8 cellular contexts compared by ENCODE assay signal in genomic region chr20:60055740-60056139, GRCh38.
A peak's percentile ranks its signal among the peaks of the same experiment; 100 is the strongest.
DNase-seq lines count a peak whose midpoint lies in the region; ATAC-seq and TF ChIP-seq lines count a peak whose summit lies in the region.

No MANE protein-coding gene starts in this region.

- H3K36me3 ChIP-seq in CD8-positive, alpha-beta memory T cell (ENCODE audit: insufficient read depth, low read length): no peaks in the 10 kb centered on the region
- H3K36me3 ChIP-seq in mesendoderm (ENCODE audit: control insufficient read depth, insufficient read depth, low read length): no peaks in the 10 kb centered on the region

- H3K79me2 ChIP-seq in mesendoderm (ENCODE audit: control insufficient read depth, insufficient read depth, low read length): no peaks in the 10 kb centered on the region

- no peaks in the 10 kb centered on the region for H3K9me3 ChIP-seq in CD8-positive, alpha-beta memory T cell (ENCODE audit: low read length)

- peaks cover 47 to 48% (median 48%) of the 10 kb centered on the region in 3 donors for H3K4me1 Mint-ChIP-seq in CD8-positive, alpha-beta memory T cell

- TF ChIP-seq POLR2A in NB4 (IDR thresholded peaks at IDR 0.05; ENCODE audit: extremely low read depth, insufficient read length): peak; percentile 85

- no peak overlapping the region for H3K23ac ChIP-seq in mesendoderm (ENCODE audit: low read length)

- H2BK5ac ChIP-seq in mesendoderm (ENCODE audit: low read length): no peak overlapping the region

- H3K36me3 Mint-ChIP-seq in CD8-positive, alpha-beta memory T cell: no peaks in the 10 kb centered on the region

- TF ChIP-seq CTCF in NB4 (IDR thresholded peaks at IDR 0.05; ENCODE audit: low read depth, low read length): no peak

- H2BK120ac ChIP-seq in mesendoderm (ENCODE audit: low read depth, low read length): no peak overlapping the region

- no peak overlapping the region for H4K5ac ChIP-seq in mesendoderm (ENCODE audit: low read length)

- H3K4ac ChIP-seq in mesendoderm (ENCODE audit: low read depth, low read length): no peak overlapping the region

- no peak overlapping the region for H3K4me2 ChIP-seq in mesendoderm (ENCODE audit: low read length)

- CTCF ChIA-PET in CD8-positive, alpha-beta memory T cell (lab: Charles Lee): interaction anchor here (1.4 to 3.6 kb wide), 3 partner anchors 56 to 207 kb away, joined by 3 to 23 read pairs (median 12); no protein-coding TSS in a partner anchor

- H3K4me3 Mint-ChIP-seq in CD8-positive, alpha-beta memory T cell: peak overlapping the region; percentile 63 to 92 (median 81)

- H2BK15ac ChIP-seq in mesendoderm (replicated peaks; ENCODE audit: low read depth): no peak overlapping the region

- no peaks in the 10 kb centered on the region for H3K27me3 ChIP-seq in CD8-positive, alpha-beta memory T cell (ENCODE audit: insufficient read depth, low read length, poor library complexity, severe bottlenecking)
- no peaks in the 10 kb centered on the region for H3K27me3 ChIP-seq in mesendoderm (ENCODE audit: insufficient read depth, low read length, poor library complexity)

- peak overlapping the region; percentile 59 to 98 (median 84) for H3K27ac Mint-ChIP-seq in CD8-positive, alpha-beta memory T cell

- peaks cover 54% of the 10 kb centered on the region for H3K4me1 ChIP-seq in CD8-positive, alpha-beta memory T cell (ENCODE audit: insufficient read depth, low read length)
- H3K4me1 ChIP-seq in mesendoderm (ENCODE audit: control insufficient read depth, low read depth, low read length): peaks cover 4% of the 10 kb centered on the region

- H3K27ac ChIP-seq in CD8-positive, alpha-beta memory T cell (ENCODE audit: low read depth, low read length): peak overlapping the region; percentile 28
- H3K27ac ChIP-seq in mesendoderm (ENCODE audit: low read depth, low read length): no peak overlapping the region

- POLR2A ChIA-PET in CD8-positive, alpha-beta memory T cell (lab: Charles Lee): no interaction called here

- peak overlapping the region; percentile 58 for H3K4me3 ChIP-seq in CD8-positive, alpha-beta memory T cell (ENCODE audit: low read length)
- H3K4me3 ChIP-seq in NB4 (ENCODE audit: low read depth, low read length) (peak overlapping the region; percentile 80), mesendoderm (ENCODE audit: low read length) (no peak overlapping the region)

- no peaks in the 10 kb centered on the region for H3K79me1 ChIP-seq in mesendoderm (ENCODE audit: low read length)

- H3K27me3 Mint-ChIP-seq in CD8-positive, alpha-beta memory T cell: peaks cover 1 to 4% of the 10 kb centered on the region in 2 donors

- no peak overlapping the region for H3K9ac ChIP-seq in mesendoderm (ENCODE audit: low read length)

- H3K56ac ChIP-seq in mesendoderm (ENCODE audit: low read length): peak overlapping the region; percentile 5

- H4K8ac ChIP-seq in mesendoderm (ENCODE audit: low read depth, low read length): no peak overlapping the region

- WGBS in mesendoderm (ENCODE audit: extremely low coverage, insufficient coverage, low lambda C conversion rate): no CpG with 5 or more reads among the region's 14 CpGs

- no peak overlapping the region for H2AK5ac ChIP-seq in mesendoderm (ENCODE audit: low read length)

- ATAC-seq in GM21737 (IDR thresholded peaks at IDR 0.05; ENCODE audit: unreplicated experiment) (no peak), GM19328 (IDR thresholded peaks at IDR 0.05; ENCODE audit: unreplicated experiment) (no peak), GM21717 (IDR thresholded peaks at IDR 0.05; ENCODE audit: unreplicated experiment) (no peak)

- H3K18ac ChIP-seq in mesendoderm (ENCODE audit: low read length): no peak overlapping the region

- no peaks in the 10 kb centered on the region for H3K9me3 Mint-ChIP-seq in CD8-positive, alpha-beta memory T cell

- peak; percentile 19 to 61 (median 47) for DNase-seq in CD8-positive, alpha-beta memory T cell
- DNase-seq in NB4 (ENCODE audit: low read depth) (peak; percentile 99), mesendoderm (no peak), NCI-H526 treated with DMSO at 0.1 percent for 48 hours (lab: John Stamatoyannopoulos, UW) (no peak)
- DNase-seq in activated effector memory CD4-positive, alpha-beta T cell treated with anti-CD3 and anti-CD28 coated beads, Interleukin-2, amount 50 U/mL, for 16 hours: peak; percentile 81

Comparison
In these comparisons a context has a peak if more than half of its experiments do, and no peak if none do; other contexts are left out.
1. DNase-seq: peak in CD8-positive, alpha-beta memory T cell (5 of 5), NB4 (single experiment) and activated effector memory CD4-positive, alpha-beta T cell treated with anti-CD3 and anti-CD28 coated beads, Interleukin-2, amount 50 U/mL, for 16 hours (single experiment); none in mesendoderm (single experiment) and NCI-H526 treated with DMSO at 0.1 percent for 48 hours (single experiment).